Comparison of ENCODE assay signal across 16 cellular contexts in genomic region chr9:2299156-2299842, GRCh38.
DNase-seq lines count a peak whose midpoint lies in the region; ATAC-seq, FAIRE-seq and TF ChIP-seq lines count a peak whose summit lies in the region.
"Had no signal": no experiment of that assay in that cellular context is flagged by ENCODE, and none has a peak within 500 bp of the region (broad histone marks: within the 10 kb centered on the region; RNA-seq: fewer than 3 reads in every experiment).

No MANE protein-coding gene starts in this region.

- no peaks in the 10 kb centered on the region for H3K36me3 Mint-ChIP-seq in activated naive CD8-positive, alpha-beta T cell treated with anti-CD3 and anti-CD28 coated beads, Interleukin-2, amount 50 U/mL, for 24 hours (ENCODE audit: low read depth)
- no peaks in the 10 kb centered on the region for H3K36me3 Mint-ChIP-seq in stimulated activated effector memory CD8-positive, alpha-beta T cell treated with anti-CD3 and anti-CD28 coated beads, Interleukin-12 subunit alpha, Interleukin-12 subunit beta, amount 100 ng/mL, for 72 hours
- H3K36me3 Mint-ChIP-seq: activated naive CD4-positive, alpha-beta T cell treated with anti-CD3 and anti-CD28 coated beads, Interleukin-2, amount 10 ng/mL, durations not matched to agents 7 days and 5 days had no signal

- H3K27ac ChIP-seq in colonic mucosa = no peak overlapping the region
- no peak overlapping the region for H3K27ac ChIP-seq in small intestine (ENCODE audit: low read depth in 1 of 2, low read length in 1 of 2)
- H3K27ac ChIP-seq: testis had no signal

- DNase-seq in DMS 273 (lab: John Stamatoyannopoulos, UW; ENCODE audit: unreplicated experiment) = peak; percentile 19
- DNase-seq in DMS 273 treated with DMSO at 0.1 percent for 48 hours (lab: John Stamatoyannopoulos, UW) = no peak
- DNase-seq in NCI-H2171 treated with DMSO at 0.1 percent for 48 hours (lab: John Stamatoyannopoulos, UW) = peak; percentile 99
- peak; percentile 67 for DNase-seq in colonic mucosa
- peak; percentile 23 for DNase-seq in small intestine
- DNase-seq in GOT3 (lab: John Stamatoyannopoulos, UW) = no peak
- no peak for DNase-seq in activated naive CD8-positive, alpha-beta T cell treated with anti-CD3 and anti-CD28 coated beads, Interleukin-2, amount 50 U/mL, for 24 hours
- no peak for DNase-seq in stimulated activated effector memory CD8-positive, alpha-beta T cell treated with anti-CD3 and anti-CD28 coated beads, Interleukin-12 subunit alpha, Interleukin-12 subunit beta, amount 100 ng/mL, for 72 hours (ENCODE audit: low spot score in 2 of 2)
- DNase-seq: activated CD8-positive, alpha-beta T cell treated with anti-CD3 and anti-CD28 coated beads for 36 hours; activated naive CD4-positive, alpha-beta T cell treated with anti-CD3 and anti-CD28 coated beads, Interleukin-2, amount 10 ng/mL, durations not matched to agents 7 days and 5 days; KG1; nephron progenitor cell; testis had no signal

- H3K36me3 ChIP-seq in colonic mucosa (no peaks in the 10 kb centered on the region), small intestine (ENCODE audit: control insufficient read depth in 2 of 2, insufficient read depth in 2 of 2, low read length in 2 of 2) (no peaks in the 10 kb centered on the region)

- H3K27me3 ChIP-seq in colonic mucosa = no peaks in the 10 kb centered on the region
- no peaks in the 10 kb centered on the region for H3K27me3 ChIP-seq in small intestine (ENCODE audit: control insufficient read depth in 2 of 2, insufficient read depth in 2 of 2, low read length in 2 of 2)
- H3K27me3 ChIP-seq: testis had no signal

- H3K4me3 Mint-ChIP-seq in activated naive CD8-positive, alpha-beta T cell treated with anti-CD3 and anti-CD28 coated beads, Interleukin-2, amount 50 U/mL, for 24 hours = no peak overlapping the region
- no peak overlapping the region for H3K4me3 Mint-ChIP-seq in stimulated activated effector memory CD8-positive, alpha-beta T cell treated with anti-CD3 and anti-CD28 coated beads, Interleukin-12 subunit alpha, Interleukin-12 subunit beta, amount 100 ng/mL, for 72 hours
- H3K4me3 Mint-ChIP-seq: activated CD8-positive, alpha-beta T cell treated with anti-CD3 and anti-CD28 coated beads for 36 hours; activated naive CD4-positive, alpha-beta T cell treated with anti-CD3 and anti-CD28 coated beads, Interleukin-2, amount 10 ng/mL, durations not matched to agents 7 days and 5 days; nephron progenitor cell; T-helper 1 cell treated with Interleukin-12 subunit alpha and Interleukin-12 subunit beta and Interleukin-4 antibody, amounts not matched to agents 30 μg/mL and 1 μg/mL, for 36 hours had no signal

- WGBS in small intestine, 3 donors = 26 to 72% (median 48%) methylated on average over 5 of the region's 5 CpGs

- no peak for FAIRE-seq in small intestine (lab: Jason Lieb, UNC)
- FAIRE-seq: A204.1 had no signal

- ATAC-seq in activated naive CD8-positive, alpha-beta T cell treated with anti-CD3 and anti-CD28 coated beads, Interleukin-2, amount 50 U/mL, for 24 hours = no peak
- ATAC-seq in stimulated activated effector memory CD8-positive, alpha-beta T cell treated with anti-CD3 and anti-CD28 coated beads, Interleukin-12 subunit alpha, Interleukin-12 subunit beta, amount 100 ng/mL, for 72 hours = no peak
- ATAC-seq: activated CD8-positive, alpha-beta T cell treated with anti-CD3 and anti-CD28 coated beads for 36 hours; HCT116 had no signal

- H3K27me3 Mint-ChIP-seq in activated naive CD8-positive, alpha-beta T cell treated with anti-CD3 and anti-CD28 coated beads, Interleukin-2, amount 50 U/mL, for 24 hours = peaks cover 2% of the 10 kb centered on the region

- H3K9ac ChIP-seq in colonic mucosa (ENCODE audit: low read depth in 2 of 2, low read length in 2 of 2) = peak overlapping the region in 1 of 2 donors; percentile 23

- no peaks in the 10 kb centered on the region for H3K4me1 Mint-ChIP-seq in activated naive CD8-positive, alpha-beta T cell treated with anti-CD3 and anti-CD28 coated beads, Interleukin-2, amount 50 U/mL, for 24 hours
- no peaks in the 10 kb centered on the region for H3K4me1 Mint-ChIP-seq in stimulated activated effector memory CD8-positive, alpha-beta T cell treated with anti-CD3 and anti-CD28 coated beads, Interleukin-12 subunit alpha, Interleukin-12 subunit beta, amount 100 ng/mL, for 72 hours
- H3K4me1 Mint-ChIP-seq: activated naive CD4-positive, alpha-beta T cell treated with anti-CD3 and anti-CD28 coated beads, Interleukin-2, amount 10 ng/mL, durations not matched to agents 7 days and 5 days; nephron progenitor cell had no signal

- H3K4me3 ChIP-seq in colonic mucosa (no peak overlapping the region), small intestine (ENCODE audit: low read depth in 1 of 2, low read length in 2 of 2) (no peak overlapping the region)
- H3K4me3 ChIP-seq: testis had no signal

- intact Hi-C loops in colonic mucosa (cut with DNase I) = no loop called here

- no peaks in the 10 kb centered on the region for H3K9me3 ChIP-seq in colonic mucosa
- no peaks in the 10 kb centered on the region for H3K9me3 ChIP-seq in small intestine (ENCODE audit: control insufficient read depth, low read depth)
- H3K9me3 ChIP-seq: testis had no signal

- no peaks in the 10 kb centered on the region for H3K9me3 Mint-ChIP-seq in activated naive CD8-positive, alpha-beta T cell treated with anti-CD3 and anti-CD28 coated beads, Interleukin-2, amount 50 U/mL, for 24 hours
- H3K9me3 Mint-ChIP-seq in stimulated activated effector memory CD8-positive, alpha-beta T cell treated with anti-CD3 and anti-CD28 coated beads, Interleukin-12 subunit alpha, Interleukin-12 subunit beta, amount 100 ng/mL, for 72 hours = no peaks in the 10 kb centered on the region
- H3K9me3 Mint-ChIP-seq: activated naive CD4-positive, alpha-beta T cell treated with anti-CD3 and anti-CD28 coated beads, Interleukin-2, amount 10 ng/mL, durations not matched to agents 7 days and 5 days had no signal

- H3K27ac Mint-ChIP-seq in activated naive CD8-positive, alpha-beta T cell treated with anti-CD3 and anti-CD28 coated beads, Interleukin-2, amount 50 U/mL, for 24 hours = no peak overlapping the region
- H3K27ac Mint-ChIP-seq in stimulated activated effector memory CD8-positive, alpha-beta T cell treated with anti-CD3 and anti-CD28 coated beads, Interleukin-12 subunit alpha, Interleukin-12 subunit beta, amount 100 ng/mL, for 72 hours = no peak overlapping the region
- H3K27ac Mint-ChIP-seq: activated CD8-positive, alpha-beta T cell treated with anti-CD3 and anti-CD28 coated beads for 36 hours; activated naive CD4-positive, alpha-beta T cell treated with anti-CD3 and anti-CD28 coated beads, Interleukin-2, amount 10 ng/mL, durations not matched to agents 7 days and 5 days; T-helper 1 cell treated with Interleukin-12 subunit alpha and Interleukin-12 subunit beta and Interleukin-4 antibody, amounts not matched to agents 30 μg/mL and 1 μg/mL, for 36 hours had no signal

- TF ChIP-seq CTCF in colonic mucosa (IDR thresholded peaks at IDR 0.05) = no peak

- H3K4me1 ChIP-seq in colonic mucosa (no peaks in the 10 kb centered on the region), small intestine (ENCODE audit: control insufficient read depth in 2 of 2, insufficient read depth in 1 of 2, low read depth in 1 of 2, low read length in 1 of 2) (no peaks in the 10 kb centered on the region)
- H3K4me1 ChIP-seq: testis had no signal

Comparison
In these comparisons a context has a peak if more than half of its experiments do, and no peak if none do; other contexts are left out.
1. DNase-seq: peak in DMS 273 (single experiment), NCI-H2171 treated with DMSO at 0.1 percent for 48 hours (single experiment), colonic mucosa (single experiment) and small intestine (single experiment); none in DMS 273 treated with DMSO at 0.1 percent for 48 hours (single experiment), GOT3 (single experiment), activated naive CD8-positive, alpha-beta T cell treated with anti-CD3 and anti-CD28 coated beads, Interleukin-2, amount 50 U/mL, for 24 hours (single experiment) and stimulated activated effector memory CD8-positive, alpha-beta T cell treated with anti-CD3 and anti-CD28 coated beads, Interleukin-12 subunit alpha, Interleukin-12 subunit beta, amount 100 ng/mL, for 72 hours (0 of 2).